Comparison of ENCODE assay signal across 19 cellular contexts in genomic region chr4:86233681-86234080, GRCh38.
DNase-seq lines count a peak whose midpoint lies in the region; ATAC-seq and TF ChIP-seq lines count a peak whose summit lies in the region.
"Had no signal": no experiment of that assay in that cellular context is flagged by ENCODE, and none has a peak within 500 bp of the region (broad histone marks: within the 10 kb centered on the region; RNA-seq: fewer than 3 reads in every experiment).

No MANE protein-coding gene starts in this region.

- H3F3A ChIP-seq in MM.1S (ENCODE audit: insufficient read depth, low read length), result no peaks in the 10 kb centered on the region

- H3K27ac ChIP-seq in breast epithelium (peak overlapping the region in 1 of 2 donors; percentile 15), brain microvascular endothelial cell (no peak overlapping the region), MM.1S (ENCODE audit: low read length) (no peak overlapping the region)
- H3K27ac ChIP-seq: 22Rv1, heart right ventricle, ovary, tibial artery, WERI-Rb-1 had no signal

- no peak for TF ChIP-seq POLR2A in breast epithelium (IDR thresholded peaks at IDR 0.05)

- no peak overlapping the region for H3K4me3 ChIP-seq in breast epithelium
- H3K4me3 ChIP-seq in brain microvascular endothelial cell (ENCODE audit: low read depth, low read length), result no peak overlapping the region
- H3K4me3 ChIP-seq in MM.1S (ENCODE audit: low read length), result no peak overlapping the region
- H3K4me3 ChIP-seq: heart right ventricle, ovary, tibial artery had no signal

- no peak overlapping the region for H3K9ac ChIP-seq in MM.1S (ENCODE audit: low read length)

- H3K9me3 ChIP-seq in breast epithelium (no peaks in the 10 kb centered on the region), MM.1S (replicated peaks; ENCODE audit: insufficient read depth, low read length) (no peaks in the 10 kb centered on the region)
- H3K9me3 ChIP-seq: ovary, tibial artery had no signal

- DNase-seq in MCF 10A (ENCODE audit: unreplicated experiment) (no peak), breast epithelium (ENCODE audit: low spot score in 2 of 2) (no peak), brain microvascular endothelial cell (peak; percentile 42), kidney tubule cell (ENCODE audit: low spot score) (peak; percentile 34), MM.1S (no peak)
- DNase-seq in stimulated activated CD4-positive, alpha-beta T cell treated with anti-CD3 and anti-CD28 coated beads, Interleukin-4, amount 100 ng/mL, for 24 hours, result no peak
- DNase-seq: DND-41, heart right ventricle, islet precursor cell, NCI-H345, ovary, Right ventricle myocardium superior, tibial artery, WERI-Rb-1 had no signal

- no peaks in the 10 kb centered on the region for H4K20me1 ChIP-seq in MM.1S (ENCODE audit: insufficient read depth, low read length)

- POLR2A ChIA-PET in MCF 10A (lab: Yijun Ruan, JAX), result interaction anchor here (0.7 kb wide), 1 partner anchor 1267 kb away, joined by 3 read pairs; no protein-coding TSS in a partner anchor

- no peaks in the 10 kb centered on the region for H3K9me2 ChIP-seq in MM.1S (replicated peaks; ENCODE audit: insufficient read depth, low read length)

- no peaks in the 10 kb centered on the region for H3K36me3 Mint-ChIP-seq in MCF 10A (ENCODE audit: insufficient read depth, unreplicated experiment)

- ATAC-seq in HG02678 (IDR thresholded peaks at IDR 0.05; ENCODE audit: unreplicated experiment) (no peak), HG02884 (IDR thresholded peaks at IDR 0.05; ENCODE audit: unreplicated experiment) (no peak)
- ATAC-seq: esophagus mucosa, heart right ventricle had no signal

- TF ChIP-seq CTCF in MCF 10A (IDR thresholded peaks at IDR 0.05; ENCODE audit: unreplicated experiment) (no peak), breast epithelium (IDR thresholded peaks at IDR 0.05) (no peak), brain microvascular endothelial cell (IDR thresholded peaks at IDR 0.05; ENCODE audit: low read depth, low read length, missing control alignments) (no peak), MM.1S (IDR thresholded peaks at IDR 0.05; ENCODE audit: low read length) (no peak)

- H3K27me3 Mint-ChIP-seq in MCF 10A (ENCODE audit: insufficient read depth, unreplicated experiment), result no peaks in the 10 kb centered on the region

- no peak overlapping the region for H3K4me3 Mint-ChIP-seq in MCF 10A (ENCODE audit: unreplicated experiment)
- H3K4me3 Mint-ChIP-seq: activated T-helper 1 cell treated with anti-CD3 and anti-CD28 coated beads, Interleukin-12 subunit alpha, Interleukin-12 subunit beta, Interleukin-2, Interleukin-4 antibody, amounts not matched to agents 30 ng/mL and 10 ng/mL and 1 ng/mL, durations not matched to agents 14 hours and 24 hours and 36 hours had no signal

- CTCF ChIA-PET in MCF 10A (lab: Yijun Ruan, JAX), result interaction anchor here (1.0 to 2.3 kb wide), 2 partner anchors 11 to 190 kb away, joined by 5 to 19 read pairs; no protein-coding TSS in a partner anchor

- no peak overlapping the region for H3K4me2 ChIP-seq in MM.1S (ENCODE audit: low read depth, low read length)

- H3K4me1 Mint-ChIP-seq in MCF 10A (ENCODE audit: insufficient read depth, unreplicated experiment), result peaks cover 7% of the 10 kb centered on the region

- no TSS peak for BruUV-seq in MCF 10A (replicated peaks; lab: Mats Ljungman, UMichigan)

- peaks cover 20% of the 10 kb centered on the region for H3K9me3 Mint-ChIP-seq in MCF 10A (ENCODE audit: unreplicated experiment)

- H3K79me2 ChIP-seq in MM.1S (ENCODE audit: low read length), result no peaks in the 10 kb centered on the region

- no peaks in the 10 kb centered on the region for H3K4me1 ChIP-seq in breast epithelium
- no peaks in the 10 kb centered on the region for H3K4me1 ChIP-seq in MM.1S (ENCODE audit: low read length)
- H3K4me1 ChIP-seq: heart right ventricle, tibial artery had no signal

- H3K27me3 ChIP-seq in breast epithelium, result no peaks in the 10 kb centered on the region
- H3K27me3 ChIP-seq in brain microvascular endothelial cell (replicated peaks), result no peaks in the 10 kb centered on the region
- no peaks in the 10 kb centered on the region for H3K27me3 ChIP-seq in MM.1S (replicated peaks; ENCODE audit: insufficient read depth, low read length)
- H3K27me3 ChIP-seq: heart right ventricle, ovary, tibial artery had no signal

- in situ Hi-C loops in brain microvascular endothelial cell (cut with HindIII; ENCODE audit: low pct_ligation_motif_present, low sequenced_read_pairs), result no loop called here

- no peak overlapping the region for H2AFZ ChIP-seq in MM.1S (ENCODE audit: low read length)

- H3K36me3 ChIP-seq in breast epithelium (no peaks in the 10 kb centered on the region), brain microvascular endothelial cell (replicated peaks) (no peaks in the 10 kb centered on the region), MM.1S (replicated peaks; ENCODE audit: insufficient read depth, low read length) (no peaks in the 10 kb centered on the region)
- H3K36me3 ChIP-seq: heart right ventricle, ovary, tibial artery, WERI-Rb-1 had no signal

- intact Hi-C loops in MCF 10A (cut with micrococcal nuclease), result no loop called here
- intact Hi-C loops in breast epithelium (cut with DNase I; ENCODE audit: low total_unique reads), result no loop called here

- H3K27ac Mint-ChIP-seq in MCF 10A (ENCODE audit: low read depth, unreplicated experiment), result peak overlapping the region; percentile 39
- H3K27ac Mint-ChIP-seq: activated T-helper 1 cell treated with anti-CD3 and anti-CD28 coated beads, Interleukin-12 subunit alpha, Interleukin-12 subunit beta, Interleukin-2, Interleukin-4 antibody, amounts not matched to agents 30 ng/mL and 10 ng/mL and 1 ng/mL, durations not matched to agents 14 hours and 24 hours and 36 hours had no signal

Comparison
In these comparisons a context has a peak if more than half of its experiments do, and no peak if none do; other contexts are left out.
1. DNase-seq: peak in brain microvascular endothelial cell (single experiment) and kidney tubule cell (single experiment); none in MCF 10A (single experiment), breast epithelium (0 of 2), stimulated activated CD4-positive, alpha-beta T cell treated with anti-CD3 and anti-CD28 coated beads, Interleukin-4, amount 100 ng/mL, for 24 hours (single experiment) and MM.1S (single experiment).